8 cellular contexts compared by ENCODE assay signal in the genomic region with DNA sequence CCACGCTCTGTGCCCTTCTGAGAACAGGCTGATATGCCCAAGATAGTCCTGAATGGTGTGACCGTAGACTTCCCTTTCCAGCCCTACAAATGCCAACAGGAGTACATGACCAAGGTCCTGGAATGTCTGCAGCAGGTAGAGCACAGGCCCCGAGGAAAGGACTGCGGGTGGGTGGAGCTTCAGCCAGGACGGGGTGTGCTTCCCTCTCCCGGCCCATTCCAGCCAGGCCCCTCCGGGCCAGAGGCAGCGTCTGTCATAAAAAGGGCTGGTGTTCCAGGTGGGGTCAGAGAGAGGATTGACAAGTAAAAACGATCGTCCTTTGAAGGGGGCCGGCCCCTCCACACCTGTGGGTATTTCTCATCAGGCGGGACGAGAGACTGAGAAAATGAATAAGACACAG. TPM values are rescaled to one million over a fixed set of nuclear protein-coding genes. Genes with fewer than 3 reads are reported as not detected.
DNase-seq lines count a peak whose midpoint lies in the region; ATAC-seq and TF ChIP-seq lines count a peak whose summit lies in the region.

No MANE protein-coding gene starts in this region.

- peaks cover 23% of the 10 kb centered on the region for H3K4me1 ChIP-seq in DOHH2 (ENCODE audit: control insufficient read depth, low read length)
- H3K4me1 ChIP-seq in esophagus squamous epithelium: peaks cover 14 to 31% (median 14%) of the 10 kb centered on the region in 3 donors
- peaks cover 11% of the 10 kb centered on the region for H3K4me1 ChIP-seq in psoas muscle

- peaks cover 23% of the 10 kb centered on the region for H3K79me2 ChIP-seq in DOHH2 (ENCODE audit: control insufficient read depth, low read length)

- H3F3A ChIP-seq in DOHH2 (ENCODE audit: control insufficient read depth, insufficient read depth): no peaks in the 10 kb centered on the region

- peak overlapping the region; percentile 84 for H3K4me2 ChIP-seq in DOHH2 (ENCODE audit: low read length)

- ATAC-seq in psoas muscle: no peak
- no peak for ATAC-seq in GM18519 (IDR thresholded peaks at IDR 0.05; ENCODE audit: low FRiP score, unreplicated experiment)

- H3K4me3 ChIP-seq in DOHH2 (ENCODE audit: low read length) (peak overlapping the region; percentile 94), esophagus squamous epithelium (peak overlapping the region in 3 of 4 donors; percentile 77 to 89 (median 88)), psoas muscle (peak overlapping the region; percentile 81)

- H3K36me3 ChIP-seq in DOHH2 (ENCODE audit: control insufficient read depth, low read length) (peaks cover 35% of the 10 kb centered on the region), esophagus squamous epithelium (peaks cover 10 to 41% (median 12%) of the 10 kb centered on the region in 3 donors), psoas muscle (ENCODE audit: insufficient read depth in 1 of 2, low read depth in 1 of 2) (peaks cover 8 to 32% of the 10 kb centered on the region in 2 donors)

- TF ChIP-seq CTCF in DOHH2 (IDR thresholded peaks at IDR 0.05; ENCODE audit: low read depth, low read length, poor library complexity, severe bottlenecking): no peak
- no peak for TF ChIP-seq CTCF in esophagus squamous epithelium (IDR thresholded peaks at IDR 0.05)
- TF ChIP-seq CTCF in psoas muscle (IDR thresholded peaks at IDR 0.05): no peak

- H3K27ac ChIP-seq in DOHH2 (ENCODE audit: low read depth, low read length) (no peak overlapping the region), esophagus squamous epithelium (peak overlapping the region; percentile 82 to 91 (median 90)), psoas muscle (peak overlapping the region; percentile 93)

- peaks cover 8% of the 10 kb centered on the region; the same call in 1 of the 2 replicates for H4K20me1 ChIP-seq in DOHH2 (ENCODE audit: control insufficient read depth, insufficient read depth, low read depth, low read length)

- H3K9me3 ChIP-seq in DOHH2 (ENCODE audit: control insufficient read depth, insufficient read depth, low read length): no peaks in the 10 kb centered on the region
- no peaks in the 10 kb centered on the region for H3K9me3 ChIP-seq in esophagus squamous epithelium
- H3K9me3 ChIP-seq in psoas muscle: no peaks in the 10 kb centered on the region

- intact Hi-C loops in esophagus squamous epithelium (cut with DNase I): no loop called here
- intact Hi-C loops in psoas muscle (cut with DNase I): loop anchor here in 1 of 2 donors (2.0 kb wide), 1 partner anchor 49 kb away; the partner anchor contains the start of gene ZGPAT

- no peak for TF ChIP-seq POLR2A in esophagus squamous epithelium (IDR thresholded peaks at IDR 0.05)

- WGBS in esophagus squamous epithelium, 2 donors: 87% methylated on average over 6 of the region's 13 CpGs; no CpG with 5 or more reads in 1 of the 2 donors
- 59 to 69% (median 66%) methylated on average over 12 to 13 of the region's 13 CpGs for WGBS in psoas muscle, 3 donors

- no peaks in the 10 kb centered on the region for H3K9me2 ChIP-seq in DOHH2 (replicated peaks; ENCODE audit: control insufficient read depth, low read length)

- H3K27me3 ChIP-seq in DOHH2 (ENCODE audit: control insufficient read depth, low read length): no peaks in the 10 kb centered on the region
- no peaks in the 10 kb centered on the region for H3K27me3 ChIP-seq in esophagus squamous epithelium
- no peaks in the 10 kb centered on the region for H3K27me3 ChIP-seq in psoas muscle (ENCODE audit: insufficient read depth in 3 of 3, low read length in 2 of 3)

- DNase-seq in RKO (ENCODE audit: low spot score) (peak; percentile 43), esophagus squamous epithelium (lab: John Stamatoyannopoulos, UW) (no peak), psoas muscle (no peak), cerebellar nuclear complex (lab: John Stamatoyannopoulos, UW) (no peak), NCI-H1694 treated with DMSO at 0.1 percent for 48 hours (lab: John Stamatoyannopoulos, UW) (no peak)
- DNase-seq in stimulated activated CD4-positive, alpha-beta T cell treated with anti-CD3 and anti-CD28 coated beads, Interleukin-4, amount 100 ng/mL, for 4 hours: no peak

RNA-seq across cellular contexts. Expression of gene RTEL1, which starts 1.3 kb away (rescaled TPM):
- total RNA-seq in esophagus squamous epithelium: 10 to 100 TPM in 2 of 4 donors, 1 to 10 TPM in 2; 6.4 to 22.7 (median 12.8) TPM
- total RNA-seq in psoas muscle: 10 to 100 TPM in 2 of 4 donors, 1 to 10 TPM in 2; 9.2 to 17.5 (median 10.9) TPM
- polyA plus RNA-seq in psoas muscle: 1 to 10 TPM; 5.2 to 7.3 (median 7.1) TPM

RNA-seq across cellular contexts. Expression of gene STMN3, which starts 6.1 kb away (rescaled TPM):
- total RNA-seq in esophagus squamous epithelium (1 to 10 TPM; 1.9 to 8.4 (median 4.5) TPM), psoas muscle (1 to 10 TPM; 2.4 to 3.1 (median 2.7) TPM)
- 1 to 10 TPM; 1.0 to 2.7 (median 1.2) TPM for polyA plus RNA-seq in psoas muscle

RNA-seq across cellular contexts. Expression of gene GMEB2, which starts 32.5 kb away (rescaled TPM):
- total RNA-seq in esophagus squamous epithelium (10 to 100 TPM in 3 of 4 donors, 1 to 10 TPM in 1; 7.2 to 12.0 (median 11.0) TPM), psoas muscle (10 to 100 TPM in 1 of 4 donors, 1 to 10 TPM in 3; 5.4 to 10.1 (median 7.8) TPM)
- 1 to 10 TPM; 6.9 to 8.7 (median 8.5) TPM for polyA plus RNA-seq in psoas muscle

RNA-seq across cellular contexts. Expression of gene TNFRSF6B, which starts 37.1 kb away (rescaled TPM):
- total RNA-seq in esophagus squamous epithelium: 10 to 100 TPM in 3 of 4 donors, 1 to 10 TPM in 1; 2.5 to 15.2 (median 10.6) TPM
- total RNA-seq in psoas muscle: 1 to 10 TPM in 3 of 4 donors, not detected in 1; 1.3 to 2.2 (median 1.6) TPM
- 10 to 100 TPM in 1 of 3 donors, 1 to 10 TPM in 1, under 1 TPM in 1; 0.56 to 16.1 (median 6.1) TPM for polyA plus RNA-seq in psoas muscle

RNA-seq across cellular contexts. Expression of gene ARFRP1, which starts 48.4 kb away (rescaled TPM):
- total RNA-seq in esophagus squamous epithelium (10 to 100 TPM; 30.4 to 45.5 (median 37.0) TPM), psoas muscle (10 to 100 TPM; 22.9 to 38.9 (median 32.6) TPM)
- 10 to 100 TPM; 31.7 to 74.0 (median 32.4) TPM for polyA plus RNA-seq in psoas muscle
